In the genomic region with DNA sequence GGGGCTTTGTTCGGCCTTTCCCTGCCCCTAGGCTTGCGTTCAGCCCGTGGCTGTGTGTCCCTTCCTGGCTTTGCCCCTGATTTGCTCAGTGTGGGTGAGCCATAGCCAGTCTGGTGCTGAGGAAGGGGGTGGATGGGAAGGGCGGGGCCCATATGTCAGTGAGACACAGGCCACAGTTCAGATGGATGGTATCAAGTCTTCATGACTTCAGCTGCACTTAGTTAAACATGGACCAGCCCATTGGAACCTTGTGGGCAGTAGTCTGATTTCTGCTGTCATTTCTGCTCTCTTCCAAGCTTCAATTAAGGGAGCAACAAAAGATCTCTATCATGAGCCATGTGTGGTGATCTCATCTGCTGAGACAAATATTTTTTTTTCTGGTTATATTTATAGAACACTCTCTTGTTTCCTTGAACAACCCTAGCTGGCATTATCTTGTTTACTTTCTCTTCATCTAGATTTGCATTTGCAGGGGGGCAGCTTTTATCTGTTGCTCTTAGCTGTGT, we compare ENCODE assay signal across 9 cellular contexts. TPM values are rescaled to one million over a fixed set of nuclear protein-coding genes. Genes with fewer than 3 reads are reported as not detected.
DNase-seq lines count a peak whose midpoint lies in the region; ATAC-seq, FAIRE-seq and TF ChIP-seq lines count a peak whose summit lies in the region.
"Had no signal": no experiment of that assay in that cellular context is flagged by ENCODE, and none has a peak within 500 bp of the region (broad histone marks: within the 10 kb centered on the region; RNA-seq: fewer than 3 reads in every experiment).

No MANE protein-coding gene starts in this region.

- H3K27me3 ChIP-seq in psoas muscle (ENCODE audit: insufficient read depth in 3 of 3, low read length in 2 of 3) = no peaks in the 10 kb centered on the region

- DNase-seq in DMS 273 (lab: John Stamatoyannopoulos, UW; ENCODE audit: unreplicated experiment) (peak; percentile 23), DMS 273 treated with DMSO at 0.1 percent for 48 hours (lab: John Stamatoyannopoulos, UW) (no peak), RCC 7860 (ENCODE audit: low spot score) (peak; percentile 75), fibroblast of peridontal ligament (ENCODE audit: extremely low read depth) (peak; percentile 94), psoas muscle (peak in 1 of 2 donors; percentile 28), NK-92 (lab: John Stamatoyannopoulos, UW; ENCODE audit: unreplicated experiment) (no peak)

- H3K4me1 ChIP-seq in psoas muscle = peaks cover 32% of the 10 kb centered on the region

- H3K9me3 ChIP-seq in psoas muscle = no peaks in the 10 kb centered on the region

- peak overlapping the region; percentile 13 for H3K4me3 ChIP-seq in psoas muscle

- H3K36me3 ChIP-seq in psoas muscle (ENCODE audit: insufficient read depth in 1 of 2, low read depth in 1 of 2) = no peaks in the 10 kb centered on the region

- peak overlapping the region; percentile 84 for H3K27ac ChIP-seq in psoas muscle

- no peak for TF ChIP-seq CTCF in psoas muscle (IDR thresholded peaks at IDR 0.05)

- 27 to 35% (median 34%) methylated on average over 4 of the region's 4 CpGs for WGBS in psoas muscle, 3 donors

- intact Hi-C loops in psoas muscle (cut with DNase I) = loop anchor here in 1 of 2 donors (5.0 kb wide), 1 partner anchor 34 kb away; a partner anchor contains a TSS

- FAIRE-seq in RCC 7860 (lab: Jason Lieb, UNC) = peak; percentile 72
- FAIRE-seq: A204.1 had no signal

- ATAC-seq in psoas muscle = peak; percentile 76 to 90 (median 80)
- no peak for ATAC-seq in GM19395 (IDR thresholded peaks at IDR 0.05; ENCODE audit: unreplicated experiment)
- no peak for ATAC-seq in GM21423 (IDR thresholded peaks at IDR 0.05; ENCODE audit: unreplicated experiment)

RNA-seq across cellular contexts. Expression of a gene that starts 21.6 kb away (rescaled TPM):
- 10 to 100 TPM; 17.6 to 23.4 (median 19.8) TPM for total RNA-seq in psoas muscle
- polyA plus RNA-seq in psoas muscle = 10 to 100 TPM; 11.2 to 19.0 (median 15.2) TPM

RNA-seq across cellular contexts. Expression of a gene that starts 31.9 kb away (rescaled TPM):
- 10 to 100 TPM; 15.5 to 38.3 (median 27.1) TPM for total RNA-seq in psoas muscle
- polyA plus RNA-seq in psoas muscle = 1 to 10 TPM; 2.1 to 6.9 (median 3.5) TPM

RNA-seq across cellular contexts. Expression of a gene that starts 54.4 kb away (rescaled TPM):
- total RNA-seq in psoas muscle = 100 to 1,000 TPM in 3 of 4 donors, 10 to 100 TPM in 1; 80.2 to 150 (median 118) TPM
- polyA plus RNA-seq in psoas muscle = 100 to 1,000 TPM in 2 of 3 donors, 10 to 100 TPM in 1; 38.8 to 142 (median 115) TPM

Comparison
In these comparisons a context has a peak if more than half of its experiments do, and no peak if none do; other contexts are left out.
1. DNase-seq: peak in DMS 273 (single experiment), RCC 7860 (single experiment) and fibroblast of peridontal ligament (single experiment); none in DMS 273 treated with DMSO at 0.1 percent for 48 hours (single experiment) and NK-92 (single experiment).
2. ATAC-seq: peak in psoas muscle (4 of 4); none in GM19395 (single experiment) and GM21423 (single experiment).